8 cellular contexts compared by ENCODE assay signal in the genomic region with DNA sequence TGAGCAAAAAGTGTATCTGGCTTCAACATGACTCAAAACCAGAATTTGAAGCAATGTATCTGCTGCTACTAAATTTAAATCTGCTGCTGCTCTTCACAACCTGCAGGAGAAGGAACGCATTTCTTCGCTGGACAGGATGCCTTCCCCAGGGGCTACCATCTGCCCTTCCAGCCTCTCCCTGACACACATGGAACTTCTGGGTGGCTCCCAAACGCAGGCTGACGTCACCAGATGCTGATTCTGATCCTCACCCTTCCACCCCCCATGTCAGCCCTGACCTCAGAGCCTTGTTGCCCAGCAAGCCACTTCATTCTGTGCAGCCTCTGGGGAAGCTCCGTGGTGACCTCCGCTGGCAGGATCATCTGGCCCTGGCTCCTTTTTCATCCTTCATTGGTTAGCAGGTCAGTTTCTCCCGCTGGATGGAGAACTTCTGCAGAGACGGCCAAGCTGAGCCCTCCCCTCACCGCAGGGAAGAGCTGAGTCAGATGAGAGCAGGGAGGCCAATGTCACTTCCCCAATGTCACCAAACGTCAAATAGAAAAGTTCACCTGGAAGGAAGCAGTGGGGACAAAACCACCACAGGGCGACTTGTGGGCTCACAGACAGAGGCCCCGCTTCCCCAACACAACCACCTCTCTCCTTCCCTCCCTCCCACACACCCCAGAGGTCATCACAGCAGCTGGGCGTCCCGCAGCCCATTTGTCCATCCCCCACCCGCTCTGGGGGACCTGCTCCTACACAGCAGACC. TPM values are rescaled to one million over a fixed set of nuclear protein-coding genes. Genes with fewer than 3 reads are reported as not detected.
DNase-seq lines count a peak whose midpoint lies in the region; ATAC-seq and TF ChIP-seq lines count a peak whose summit lies in the region.

No MANE protein-coding gene starts in this region.

- ATAC-seq in GM19397 (IDR thresholded peaks at IDR 0.05; ENCODE audit: unreplicated experiment) (peak; percentile 76), HG03175 (IDR thresholded peaks at IDR 0.05; ENCODE audit: unreplicated experiment) (peak; percentile 71), heart left ventricle (peak; percentile 60 to 81 (median 70))

- H3K36me3 ChIP-seq in heart left ventricle (no peaks in the 10 kb centered on the region), tibial artery (no peaks in the 10 kb centered on the region)

- H3K9me3 ChIP-seq in heart left ventricle = no peaks in the 10 kb centered on the region
- H3K9me3 ChIP-seq in tibial artery = no peaks in the 10 kb centered on the region

- H3K4me1 ChIP-seq in heart left ventricle (peaks cover 0 to 10% (median 0%) of the 10 kb centered on the region in 12 donors), tibial artery (no peaks in the 10 kb centered on the region)

- intact Hi-C loops in heart left ventricle (cut with DNase I) = loop anchor here in 2 of 10 donors (1.0 to 10.0 kb wide), 2 partner anchors 119 to 121 kb away; no protein-coding TSS in a partner anchor
- intact Hi-C loops in tibial artery (cut with DNase I; ENCODE audit: low total_unique reads) = no loop called here

- TF ChIP-seq POLR2A in heart left ventricle (IDR thresholded peaks at IDR 0.05) = no peak

- 42 to 45% (median 43%) methylated on average over 15 of the region's 15 CpGs for WGBS in heart left ventricle, 4 donors

- H3K27ac ChIP-seq in heart left ventricle = no peak overlapping the region
- H3K27ac ChIP-seq in tibial artery = no peak overlapping the region

- H3K27me3 ChIP-seq in heart left ventricle (peaks cover 0 to 20% (median 8%) of the 10 kb centered on the region in 9 donors), tibial artery (peaks cover 0 to 8% of the 10 kb centered on the region in 2 donors)

- TF ChIP-seq CTCF in heart left ventricle (IDR thresholded peaks at IDR 0.05) = peak in 6 of 12 donors; percentile 9 to 33 (median 15)
- no peak for TF ChIP-seq CTCF in tibial artery (IDR thresholded peaks at IDR 0.05)

- DNase-seq in EH (ENCODE audit: low read depth) = peak; percentile 52
- DNase-seq in SHP77 treated with DMSO at 0.1 percent for 48 hours (lab: John Stamatoyannopoulos, UW) = peak; percentile 37
- DNase-seq in heart left ventricle = peak in 3 of 5 donors; percentile 43 to 67 (median 59)
- DNase-seq in NCI-H226 = no peak
- DNase-seq in T1000 (lab: John Stamatoyannopoulos, UW) = no peak
- no peak for DNase-seq in tibial artery

- no peak overlapping the region for H3K4me3 ChIP-seq in heart left ventricle
- no peak overlapping the region for H3K4me3 ChIP-seq in tibial artery

RNA-seq across cellular contexts. Expression of a gene that starts 14.0 kb away (rescaled TPM):
- 10 to 100 TPM in 8 of 9 donors, 1 to 10 TPM in 1; 5.5 to 30.2 (median 13.7) TPM for total RNA-seq in heart left ventricle
- polyA plus RNA-seq in heart left ventricle = 10 to 100 TPM in 1 of 2 donors, 1 to 10 TPM in 1; 7.4 to 17.3 TPM

RNA-seq across cellular contexts. Expression of a gene that starts 39.8 kb away (rescaled TPM):
- total RNA-seq in heart left ventricle = 10 to 100 TPM; 19.2 to 31.4 (median 25.0) TPM
- polyA plus RNA-seq in heart left ventricle = 10 to 100 TPM; 22.4 to 22.8 TPM

Comparison
In these comparisons a context has a peak if more than half of its experiments do, and no peak if none do; other contexts are left out.
1. DNase-seq: peak in EH (single experiment), SHP77 treated with DMSO at 0.1 percent for 48 hours (single experiment) and heart left ventricle (3 of 5); none in NCI-H226 (single experiment), T1000 (single experiment) and tibial artery (0 of 2).
2. Peak in every context shown above with its lines, with median percentiles within 50 percentile points of each other: ATAC-seq.